ENCODE assay signal across 8 cellular contexts in the genomic region with DNA sequence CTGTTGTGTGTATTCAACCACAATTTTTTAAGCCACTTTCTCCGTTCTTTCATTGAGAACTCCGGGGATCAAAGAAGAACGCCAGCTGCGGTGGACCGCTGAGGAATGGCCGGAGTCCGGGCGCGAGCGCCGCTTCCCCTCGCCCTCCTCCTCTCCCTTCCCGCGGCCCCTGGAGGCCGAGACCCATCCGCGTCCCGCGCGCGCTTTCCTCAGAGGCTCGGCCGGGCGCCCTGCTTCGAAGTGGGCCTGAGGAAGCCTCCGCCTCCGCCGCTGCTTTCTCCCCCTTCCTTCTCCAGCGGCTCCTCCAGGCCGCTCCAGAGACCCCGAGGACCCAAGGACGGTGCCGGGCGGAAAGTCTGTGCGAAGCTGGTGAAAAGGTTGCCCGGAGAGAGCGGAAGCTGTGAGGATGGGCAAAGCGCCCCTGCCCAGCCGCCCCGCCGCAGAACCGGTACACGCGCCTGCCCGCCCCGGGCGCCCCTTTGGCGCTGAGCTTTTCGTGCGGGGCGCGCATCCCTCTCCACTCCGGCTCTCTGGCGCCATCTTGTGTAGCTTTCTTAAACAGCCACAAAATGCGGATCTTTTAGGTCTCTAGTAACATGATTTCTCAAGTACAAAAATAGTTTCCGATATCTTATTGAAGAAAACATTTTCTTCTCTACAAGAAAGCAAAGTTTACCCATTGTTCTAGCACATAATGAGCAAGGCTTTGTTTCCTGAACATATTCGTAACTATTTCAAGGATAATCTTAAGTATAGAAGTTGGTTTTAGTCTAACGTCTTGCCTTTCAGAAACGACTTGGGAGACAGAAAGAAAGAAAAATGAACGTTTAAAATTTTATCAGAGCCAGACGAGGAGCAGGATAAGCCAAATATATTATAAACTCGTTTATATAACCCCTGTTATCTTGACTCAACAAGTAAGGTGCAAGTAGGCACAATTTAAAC. TPM values are rescaled to one million over a fixed set of nuclear protein-coding genes. Genes with fewer than 3 reads are reported as not detected.
DNase-seq lines count a peak whose midpoint lies in the region; ATAC-seq and TF ChIP-seq lines count a peak whose summit lies in the region.

No MANE protein-coding gene starts in this region.

- H3F3A ChIP-seq in DOHH2 (ENCODE audit: control insufficient read depth, insufficient read depth) (no peaks in the 10 kb centered on the region), SK-N-SH (replicated peaks; ENCODE audit: insufficient read depth) (no peaks in the 10 kb centered on the region)

- H3K4me1 Mint-ChIP-seq in osteocyte (ENCODE audit: unreplicated experiment), result peaks cover 9% of the 10 kb centered on the region

- peak overlapping the region; percentile 84 for H3K4me3 Mint-ChIP-seq in osteocyte (ENCODE audit: unreplicated experiment)

- intact Hi-C loops in head of caudate nucleus (cut with DNase I), result loop anchor here (5.0 to 10.0 kb wide), 3 partner anchors 100 to 610 kb away; no protein-coding TSS in a partner anchor
- intact Hi-C loops in testis (cut with DNase I; ENCODE audit: low total_unique reads), result loop anchor here (10.0 kb wide), 1 partner anchor 190 kb away; no protein-coding TSS in a partner anchor

- H3K9me3 ChIP-seq in DOHH2 (ENCODE audit: control insufficient read depth, insufficient read depth, low read length) (no peaks in the 10 kb centered on the region), MG63 (no peaks in the 10 kb centered on the region), SK-N-SH (no peaks in the 10 kb centered on the region), testis (no peaks in the 10 kb centered on the region)

- H3K27ac ChIP-seq in DOHH2 (ENCODE audit: low read depth, low read length) (no peak overlapping the region), SK-N-SH (ENCODE audit: low read depth in 2 of 2, low read length in 1 of 2) (peak overlapping the region; percentile 46 to 67), testis (peak overlapping the region; percentile 84 to 94)

- H3K36me3 ChIP-seq in DOHH2 (ENCODE audit: control insufficient read depth, low read length), result no peaks in the 10 kb centered on the region
- no peaks in the 10 kb centered on the region for H3K36me3 ChIP-seq in MG63
- no peaks in the 10 kb centered on the region for H3K36me3 ChIP-seq in SK-N-SH (replicated peaks in 1 of 2; ENCODE audit: control insufficient read depth in 1 of 2, insufficient read depth in 2 of 2, low read length in 1 of 2)
- H3K36me3 ChIP-seq in testis (ENCODE audit: low read depth, missing control alignments), result no peaks in the 10 kb centered on the region

- peak; percentile 76 for ATAC-seq in GM21786 (IDR thresholded peaks at IDR 0.05; ENCODE audit: unreplicated experiment)
- peak; percentile 87 to 90 for ATAC-seq in activated naive CD4-positive, alpha-beta T cell treated with anti-CD3 and anti-CD28 coated beads, Interleukin-2, amount 50 U/mL, for 72 hours

- CTCF ChIA-PET in SK-N-SH (lab: Yijun Ruan, JAX), result interaction anchor here (0.6 to 2.6 kb wide), 97 partner anchors 9 to 1413 kb away, joined by 3 to 95 read pairs (median 4); a partner anchor contains a TSS

- peaks cover 21% of the 10 kb centered on the region for H3K27me3 Mint-ChIP-seq in osteocyte (ENCODE audit: unreplicated experiment)

- H3K4me1 ChIP-seq in DOHH2 (ENCODE audit: control insufficient read depth, low read length) (peaks cover 11% of the 10 kb centered on the region), SK-N-SH (ENCODE audit: control insufficient read depth in 1 of 2, insufficient read depth in 2 of 2, low read depth in 1 of 2, low read length in 1 of 2) (peaks cover 0 to 3% of the 10 kb centered on the region in 2 experiments; a peak in 2 of 4 replicates), testis (peaks cover 8% of the 10 kb centered on the region)

- no peak for TF ChIP-seq EP300 in SK-N-SH (IDR thresholded peaks at IDR 0.05; ENCODE audit: borderline replicate concordance in 1 of 2, low read depth in 1 of 2, low read length in 1 of 2)

- H3K4me3 ChIP-seq in DOHH2 (ENCODE audit: low read length) (peak overlapping the region; percentile 77), MG63 (peak overlapping the region; percentile 50), SK-N-SH (ENCODE audit: low read depth in 2 of 2, low read length in 1 of 2) (peak overlapping the region; percentile 57 to 93), testis (peak overlapping the region; percentile 55 to 67)

- TF ChIP-seq RAD21 in SK-N-SH (IDR thresholded peaks at IDR 0.05; ENCODE audit: low read length), result peak; percentile 94

- H3K79me2 ChIP-seq in DOHH2 (ENCODE audit: control insufficient read depth, low read length) (no peaks in the 10 kb centered on the region), SK-N-SH (ENCODE audit: insufficient read depth) (no peaks in the 10 kb centered on the region)

- 5% methylated on average over 34 of the region's 62 CpGs for WGBS in SK-N-SH (ENCODE audit: low lambda C conversion rate)
- WGBS in testis, 2 donors, result 1% methylated on average over 48 to 62 of the region's 62 CpGs

- no peaks in the 10 kb centered on the region for H4K20me1 ChIP-seq in DOHH2 (ENCODE audit: control insufficient read depth, insufficient read depth, low read depth, low read length)
- no peaks in the 10 kb centered on the region for H4K20me1 ChIP-seq in SK-N-SH (ENCODE audit: insufficient read depth)

- H3K9ac ChIP-seq in SK-N-SH, result peak overlapping the region; percentile 72

- peak; percentile 72 for DNase-seq in MG63
- DNase-seq in SK-N-SH, result peak; percentile 89
- DNase-seq in activated naive CD4-positive, alpha-beta T cell treated with anti-CD3 and anti-CD28 coated beads, Interleukin-2, amount 50 U/mL, for 72 hours (ENCODE audit: low spot score in 2 of 2), result peak; percentile 63 to 85
- peak; percentile 47 to 94 (median 82) for DNase-seq in head of caudate nucleus
- peak; percentile 93 for DNase-seq in osteocyte (ENCODE audit: extremely low spot score, unreplicated experiment)
- DNase-seq in testis, result peak; percentile 89

- H3K9me3 Mint-ChIP-seq in activated naive CD4-positive, alpha-beta T cell treated with anti-CD3 and anti-CD28 coated beads, Interleukin-2, amount 50 U/mL, for 72 hours, result no peaks in the 10 kb centered on the region
- H3K9me3 Mint-ChIP-seq in osteocyte (ENCODE audit: unreplicated experiment), result no peaks in the 10 kb centered on the region

- TF ChIP-seq CTCF in DOHH2 (IDR thresholded peaks at IDR 0.05; ENCODE audit: low read depth, low read length, poor library complexity, severe bottlenecking) (peak; percentile 91), SK-N-SH (IDR thresholded peaks at IDR 0.05) (peak; percentile 90), osteocyte (IDR thresholded peaks at IDR 0.05) (peak; percentile 96), testis (IDR thresholded peaks at IDR 0.05) (peak; percentile 85 to 90 (median 87))

- TF ChIP-seq POLR2A in testis (IDR thresholded peaks at IDR 0.05), result no peak

- H3K9me2 ChIP-seq in DOHH2 (replicated peaks; ENCODE audit: control insufficient read depth, low read length) (no peaks in the 10 kb centered on the region), SK-N-SH (no peaks in the 10 kb centered on the region)

- no peak overlapping the region for H3K27ac Mint-ChIP-seq in activated naive CD4-positive, alpha-beta T cell treated with anti-CD3 and anti-CD28 coated beads, Interleukin-2, amount 50 U/mL, for 72 hours
- peak overlapping the region; percentile 86 for H3K27ac Mint-ChIP-seq in osteocyte (ENCODE audit: unreplicated experiment)

- POLR2A ChIA-PET in SK-N-SH (lab: Yijun Ruan, JAX), result interaction anchor here (0.9 to 1.6 kb wide), 4 partner anchors 19 to 617 kb away, joined by 3 to 7 read pairs (median 4); no protein-coding TSS in a partner anchor

- peak overlapping the region; percentile 99 for H2AFZ ChIP-seq in SK-N-SH (ENCODE audit: low read depth)

- H3K27me3 ChIP-seq in DOHH2 (ENCODE audit: control insufficient read depth, low read length) (peaks cover 32% of the 10 kb centered on the region), MG63 (no peaks in the 10 kb centered on the region), SK-N-SH (ENCODE audit: insufficient read depth) (0 out of 2 replicates have a peak, but pooled peaks cover 5% of the 10 kb centered on the region), testis (no peaks in the 10 kb centered on the region)

- peak overlapping the region; percentile 99 for H3K4me2 ChIP-seq in DOHH2 (ENCODE audit: low read length)
- peak overlapping the region; percentile 98 for H3K4me2 ChIP-seq in SK-N-SH

- no peaks in the 10 kb centered on the region for H3K36me3 Mint-ChIP-seq in activated naive CD4-positive, alpha-beta T cell treated with anti-CD3 and anti-CD28 coated beads, Interleukin-2, amount 50 U/mL, for 72 hours
- H3K36me3 Mint-ChIP-seq in osteocyte (ENCODE audit: unreplicated experiment), result no peaks in the 10 kb centered on the region

TF ChIP-seq in SK-N-SH, 30 proteins besides CTCF, POLR2A, EP300 and RAD21 (continues in another document):
- no peak for TF ChIP-seq GATA2 (CRISPR knock-in tag; IDR thresholded peaks at IDR 0.05)
- TF ChIP-seq YY1 (IDR thresholded peaks at IDR 0.05; ENCODE audit: low read depth), result peak; percentile 39; the same call in 1 of the 2 replicates

RNA-seq across cellular contexts. Expression of a gene that starts 59.2 kb away (rescaled TPM):
- total RNA-seq in MG63 (2014; rRNA removed; shearing (Covaris generic); ENCODE audit: low replicate concordance), result 3.0 and 5.5 TPM in 2 replicates
- 0.18 and 0.30 TPM in 2 replicates for polyA plus RNA-seq in SK-N-SH (2012; rRNA removed)
- polyA plus RNA-seq in SK-N-SH (2012; cell fraction: cytosol; rRNA removed), result 0.12 and 0.16 TPM in 2 replicates
- 0.05 and 0.74 TPM in 2 replicates for polyA plus RNA-seq in SK-N-SH (2012; cell fraction: nucleus; rRNA removed)
- total RNA-seq in activated naive CD4-positive, alpha-beta T cell treated with anti-CD3 and anti-CD28 coated beads, Interleukin-2, amount 50 U/mL, for 72 hours, result 1 to 10 TPM; 3.9 to 5.3 TPM
- total RNA-seq in osteocyte, result 8.2 and 11.0 TPM in 2 replicates
- total RNA-seq in testis, result 10 to 100 TPM; 15.7 to 18.6 TPM
- 18.7 TPM for polyA plus RNA-seq in testis (ENCODE audit: insufficient read depth, low read depth, low replicate concordance)
